ENCODE assay signal across 8 cellular contexts in genomic region chr17:42274812-42275526, GRCh38. TPM values are rescaled to one million over a fixed set of nuclear protein-coding genes. Genes with fewer than 3 reads are reported as not detected.
DNase-seq lines count a peak whose midpoint lies in the region; ATAC-seq, FAIRE-seq and TF ChIP-seq lines count a peak whose summit lies in the region.

No MANE protein-coding gene starts in this region.

- TF ChIP-seq RAD21 in A549 (conservative IDR thresholded peaks at IDR 0.05 in 1 of 2, IDR thresholded peaks at IDR 0.05 in 1 of 2), result no peak

- no peaks in the 10 kb centered on the region for H4K20me1 ChIP-seq in KMS-11 (ENCODE audit: insufficient read depth)

- H3K27ac ChIP-seq in A549, result peak overlapping the region; percentile 94 to 96
- no peak overlapping the region for H3K27ac ChIP-seq in KMS-11

- 62% methylated on average over 13 of the region's 13 CpGs for WGBS in A549 (ENCODE audit: missing lambda C conversion rate)

- CTCF ChIA-PET in A549 (lab: Yijun Ruan, JAX), result interaction anchor here (0.6 to 2.0 kb wide), 9 partner anchors 8 to 103 kb away, joined by 3 to 8 read pairs (median 4); no protein-coding TSS in a partner anchor

- H3K4me2 ChIP-seq in A549 (peak overlapping the region; percentile 88), KMS-11 (peak overlapping the region; percentile 96)

- peak in 1 of 2 experiments; percentile 12; a peak in 1 of 6 replicates for ATAC-seq in A549
- no peak for ATAC-seq in GM21619 (IDR thresholded peaks at IDR 0.05; ENCODE audit: unreplicated experiment)

- POLR2A ChIA-PET in A549 (lab: Yijun Ruan, JAX), result interaction anchor here (0.6 to 1.5 kb wide), 2 partner anchors 14 to 17 kb away, joined by 4 read pairs; partner anchors contain the start of gene STAT5A

- peak overlapping the region; percentile 88 for H2AFZ ChIP-seq in KMS-11 (ENCODE audit: low read depth)

- H3K79me2 ChIP-seq in KMS-11 (ENCODE audit: insufficient read depth, low read depth), result peaks cover 41% of the 10 kb centered on the region; the same call in 1 of the 2 replicates

- no peaks in the 10 kb centered on the region for H3K27me3 ChIP-seq in KMS-11 (ENCODE audit: insufficient read depth, low read depth)
- no peaks in the 10 kb centered on the region for H3K27me3 ChIP-seq in mucosa of stomach (ENCODE audit: control insufficient read depth, insufficient read depth, low read length)

- TF ChIP-seq EP300 in A549 (IDR thresholded peaks at IDR 0.05), result no peak

- H3K36me3 ChIP-seq in KMS-11 (ENCODE audit: insufficient read depth) (no peaks in the 10 kb centered on the region), mucosa of stomach (ENCODE audit: control insufficient read depth, insufficient read depth, low read length) (no peaks in the 10 kb centered on the region)

- H3K9ac ChIP-seq in KMS-11, result peak overlapping the region; percentile 49; the same call in 1 of the 2 replicates
- peak overlapping the region; percentile 84 for H3K9ac ChIP-seq in mucosa of stomach (ENCODE audit: low read length)

- no peak for FAIRE-seq in A549 (lab: Jason Lieb, UNC)

- TF ChIP-seq POLR2A in A549 (IDR thresholded peaks at IDR 0.05; ENCODE audit: low read length), result no peak

- DNase-seq in A549 (ENCODE audit: low read depth in 1 of 2, low spot score in 1 of 2) (no peak), cerebellar cortex (ENCODE audit: low spot score) (peak; percentile 56), NCI-H748 treated with DMSO at 0.1 percent for 48 hours (lab: John Stamatoyannopoulos, UW) (no peak), mesenteric fat pad (ENCODE audit: low spot score) (no peak), DMS53 treated with DMSO at 0.1 percent for 48 hours (lab: John Stamatoyannopoulos, UW; ENCODE audit: unreplicated experiment) (no peak)

- TF ChIP-seq CTCF in A549 (IDR thresholded peaks at IDR 0.05) (no peak), KMS-11 (conservative IDR thresholded peaks at IDR 0.05; ENCODE audit: low read depth, low read length) (no peak)

- H3K9me3 ChIP-seq in A549 (no peaks in the 10 kb centered on the region), mucosa of stomach (ENCODE audit: control insufficient read depth, low read length) (no peaks in the 10 kb centered on the region)

- H3K4me1 ChIP-seq in A549, result peaks cover 39% of the 10 kb centered on the region
- peaks cover 19% of the 10 kb centered on the region for H3K4me1 ChIP-seq in KMS-11 (ENCODE audit: low read depth, poor library complexity, severe bottlenecking)
- H3K4me1 ChIP-seq in mucosa of stomach (ENCODE audit: control insufficient read depth, insufficient read depth, low read length), result peaks cover 8% of the 10 kb centered on the region

- peak overlapping the region; percentile 65 for H3K4me3 ChIP-seq in A549
- H3K4me3 ChIP-seq in KMS-11 (IDR thresholded peaks at IDR 0.05; ENCODE audit: insufficient read depth, low read depth, low read length), result no peak overlapping the region
- peak overlapping the region; percentile 93 for H3K4me3 ChIP-seq in mucosa of stomach (ENCODE audit: low read length)

TF ChIP-seq in A549, 52 proteins besides CTCF, POLR2A, EP300 and RAD21:
- TF ChIP-seq CHD2 (IDR thresholded peaks at IDR 0.05; ENCODE audit: low read length, partially characterized antibody), result no peak

RNA-seq across cellular contexts. Expression of gene STAT5B, which starts 1.2 kb away (rescaled TPM):
- 37.6 and 51.7 TPM in 2 replicates for polyA plus RNA-seq in A549 (2011; rRNA removed)
- polyA plus RNA-seq in A549 (2012; cell fraction: cytosol; rRNA removed), result 24.8 and 30.3 TPM in 2 replicates
- polyA plus RNA-seq in A549 (2012; cell fraction: nucleus; rRNA removed), result 66.8 and 69.5 TPM in 2 replicates
- polyA plus RNA-seq in A549 (2017; fragmentation: RNase III; extraction: RNeasy Plus Mini Kit Qiagen cat#74134 plus additional on column Dnase treatment), result 29.4 to 33.1 TPM (median 31.2 TPM) in 3 replicates
- 41.5 and 41.7 TPM in 2 replicates for polyA minus RNA-seq in A549 (2011; rRNA and poly(A)+ RNA removed)
- total RNA-seq in mesenteric fat pad, result 106 TPM

RNA-seq across cellular contexts. Expression of gene STAT5A, which starts 13.3 kb away (rescaled TPM):
- polyA plus RNA-seq in A549 (2011; rRNA removed) (2.2 and 3.1 TPM in 2 replicates), A549 (2017; fragmentation: RNase III; extraction: RNeasy Plus Mini Kit Qiagen cat#74134 plus additional on column Dnase treatment) (3.9 to 4.4 TPM (median 4.0 TPM) in 3 replicates)
- 2.6 and 3.3 TPM in 2 replicates for polyA plus RNA-seq in A549 (2012; cell fraction: cytosol; rRNA removed)
- 5.6 and 7.9 TPM in 2 replicates for polyA plus RNA-seq in A549 (2012; cell fraction: nucleus; rRNA removed)
- polyA minus RNA-seq in A549 (2011; rRNA and poly(A)+ RNA removed), result 2.9 and 4.3 TPM in 2 replicates
- 130 TPM for total RNA-seq in mesenteric fat pad
